ENCODE assay signal across 15 cellular contexts in the genomic region with DNA sequence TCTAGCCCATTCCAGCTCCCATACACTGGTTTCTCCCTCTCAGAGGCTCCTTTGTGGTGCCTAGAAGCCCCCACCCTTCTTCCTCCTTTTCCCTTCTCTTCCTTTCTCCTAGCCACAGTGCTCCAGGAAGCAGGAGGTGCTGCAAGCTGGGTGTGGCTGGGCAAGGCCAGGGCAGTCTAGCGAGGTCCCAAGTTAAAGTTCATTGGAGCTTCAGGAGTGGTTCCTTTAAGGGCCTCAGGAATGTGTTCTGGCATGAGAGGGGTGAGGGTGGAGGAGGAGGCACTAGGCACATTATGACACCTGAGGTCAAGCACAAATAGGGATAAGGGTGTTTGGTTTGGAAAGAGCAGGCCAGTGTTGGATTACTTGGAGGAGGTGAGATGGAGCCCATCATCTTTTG.
"Had no signal": no experiment of that assay in that cellular context is flagged by ENCODE, and none has a peak within 500 bp of the region (broad histone marks: within the 10 kb centered on the region; RNA-seq: fewer than 3 reads in every experiment).

No MANE protein-coding gene starts in this region.

- H3K27ac ChIP-seq: colonic mucosa, esophagus squamous epithelium, neutrophil, sigmoid colon, skin epidermis had no signal

- ATAC-seq: left ventricle myocardium superior; naive thymus-derived CD4-positive, alpha-beta T cell had no signal

- H3K9me3 ChIP-seq: colonic mucosa, esophagus squamous epithelium, neutrophil, sigmoid colon had no signal

- H3K27me3 ChIP-seq: colonic mucosa, neutrophil, sigmoid colon had no signal

- H3K4me3 ChIP-seq: colonic mucosa, esophagus squamous epithelium, sigmoid colon, skin epidermis had no signal

- DNase-seq: colonic mucosa; dermis blood vessel endothelial cell; esophagus squamous epithelium; foreskin fibroblast; immature natural killer cell; left ventricle myocardium superior; mesendoderm; naive thymus-derived CD4-positive, alpha-beta T cell; nephron progenitor cell; stimulated activated CD4-positive, alpha-beta T cell treated with anti-CD3 and anti-CD28 coated beads, Interleukin-12 subunit alpha, Interleukin-12 subunit beta, amount 100 ng/mL, for 4 hours; stimulated activated naive CD4-positive, alpha-beta T cell treated with Interleukin-2 at 50 U/mL for 16 hours; trophoblast cell had no signal

- H3K36me3 ChIP-seq: colonic mucosa, esophagus squamous epithelium, neutrophil, sigmoid colon had no signal

- H3K4me1 ChIP-seq: colonic mucosa, sigmoid colon had no signal
